8 cellular contexts compared by ENCODE assay signal in the genomic region with DNA sequence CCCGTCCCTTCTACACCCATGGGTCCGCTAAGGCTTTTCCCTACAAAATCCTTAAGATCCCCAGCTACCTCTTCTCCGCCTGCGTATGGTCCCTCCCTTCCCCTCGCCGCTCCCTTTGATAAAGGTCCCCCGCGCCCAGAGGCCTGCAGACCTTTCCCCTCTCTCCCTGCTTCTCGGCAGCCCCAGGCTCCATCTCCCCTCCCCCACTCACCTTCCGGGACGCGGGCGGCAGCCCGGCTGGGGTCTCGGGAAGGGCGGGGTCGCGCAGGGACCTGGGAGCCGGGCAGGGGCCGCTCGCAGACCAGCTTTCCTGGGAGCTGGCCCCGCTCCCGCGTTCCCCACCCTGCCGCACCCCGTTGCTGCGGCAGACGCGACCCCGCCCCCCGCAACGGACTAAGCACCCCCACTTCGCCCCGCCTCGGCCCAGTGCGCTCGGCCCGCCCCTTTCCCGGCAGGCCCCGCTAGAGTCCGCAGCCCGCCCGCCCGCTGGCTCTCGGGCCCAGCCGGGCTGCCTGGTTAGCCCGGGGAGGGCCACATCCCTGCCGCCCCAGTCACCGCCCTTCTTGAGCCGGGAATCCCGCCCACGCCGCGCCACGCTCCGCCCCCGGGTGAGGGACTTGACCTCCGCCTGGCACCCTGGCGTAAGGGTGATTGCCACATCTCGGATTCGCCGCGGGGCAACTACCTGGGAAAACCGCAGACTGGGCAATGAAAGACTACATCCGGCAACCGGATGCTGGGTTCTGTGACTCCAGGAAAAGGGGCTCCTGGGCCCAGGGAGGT. TPM values are rescaled to one million over a fixed set of nuclear protein-coding genes. Genes with fewer than 3 reads are reported as not detected.
DNase-seq lines count a peak whose midpoint lies in the region; ATAC-seq, FAIRE-seq and TF ChIP-seq lines count a peak whose summit lies in the region.

FLOT1 (minus strand) TSS at position 372 of the 783 bp plus-strand sequence. CDS start 498 bp downstream, outside the sequence.

- peak within 1 kb of the TSS; percentile 98 for H3K4me3 Mint-ChIP-seq in dendritic cell treated with granulocyte-macrophage colony-stimulating factor and Interleukin-4, amounts not matched to agents 40 ng/mL and 50 ng/mL, for 4 days

- intact Hi-C loops in dendritic cell treated with granulocyte-macrophage colony-stimulating factor and Interleukin-4, amounts not matched to agents 40 ng/mL and 50 ng/mL, for 4 days (cut with micrococcal nuclease), result loop anchor here (2.0 to 5.0 kb wide), 4 partner anchors 20 to 125 kb away; partner anchors contain the start of genes MRPS18B and PPP1R10
- intact Hi-C loops in HepG2 (cut with micrococcal nuclease; ENCODE audit: unreplicated experiment), result loop anchor here (1.0 kb wide), 3 partner anchors 63 to 135 kb away; no protein-coding TSS in a partner anchor

- in situ Hi-C loops in HepG2 (cut with HindIII; ENCODE audit: extremely low pct_ligation_motif_present, low pct_unique_long_range_greater_than_20kb), result loop anchor here (5.0 kb wide), 2 partner anchors 85 to 135 kb away; no protein-coding TSS in a partner anchor

- peaks cover 4% of the 10 kb centered on the region for H3K27me3 Mint-ChIP-seq in dendritic cell treated with granulocyte-macrophage colony-stimulating factor and Interleukin-4, amounts not matched to agents 40 ng/mL and 50 ng/mL, for 4 days

- H3K4me1 Mint-ChIP-seq in dendritic cell treated with granulocyte-macrophage colony-stimulating factor and Interleukin-4, amounts not matched to agents 40 ng/mL and 50 ng/mL, for 4 days (ENCODE audit: low read depth), result peaks cover 67% of the 10 kb centered on the region

- WGBS in HepG2 (ENCODE audit: low lambda C conversion rate), result under 1% methylated on average over 33 of the region's 66 CpGs

- peak within 1 kb of the TSS; percentile 94 for H3K9ac ChIP-seq in HepG2 (ENCODE audit: insufficient read depth, low read depth, low read length)

- ATAC-seq in HG03439 (IDR thresholded peaks at IDR 0.05; ENCODE audit: unreplicated experiment), result peak; percentile 62
- peak; percentile 87 for ATAC-seq in HepG2

- H3K36me3 ChIP-seq in HepG2 (replicated peaks in 1 of 2; ENCODE audit: control insufficient read depth in 1 of 2, insufficient read depth in 2 of 2, low read length in 2 of 2), result peaks cover 9 to 22% of the 10 kb centered on the region in 2 experiments

- peaks cover 24% of the 10 kb centered on the region for H3K79me2 ChIP-seq in HepG2 (ENCODE audit: insufficient read depth, low read length)

- H3K4me1 ChIP-seq in HepG2 (ENCODE audit: insufficient read depth, low read length), result peaks cover 78% of the 10 kb centered on the region

- peaks cover 64% of the 10 kb centered on the region for H3K36me3 Mint-ChIP-seq in dendritic cell treated with granulocyte-macrophage colony-stimulating factor and Interleukin-4, amounts not matched to agents 40 ng/mL and 50 ng/mL, for 4 days (ENCODE audit: low read depth)

- no TSS peak for BruUV-seq in HepG2 (replicated peaks; lab: Mats Ljungman, UMichigan)

- no peaks in the 10 kb centered on the region for H3K9me3 ChIP-seq in HepG2 (ENCODE audit: low read length)

- FAIRE-seq in HepG2 (lab: Jason Lieb, UNC), result no peak

- TF ChIP-seq EP300 in HepG2 (IDR thresholded peaks at IDR 0.05; ENCODE audit: low read depth in 2 of 2, low read length in 2 of 2) (peak; percentile 5 to 52; a peak in 2 of 4 replicates), HepG2 (CRISPR knock-in tag; IDR thresholded peaks at IDR 0.05; ENCODE audit: borderline replicate concordance) (peak; percentile 87)

- H3K27ac Mint-ChIP-seq in dendritic cell treated with granulocyte-macrophage colony-stimulating factor and Interleukin-4, amounts not matched to agents 40 ng/mL and 50 ng/mL, for 4 days, result peak within 1 kb of the TSS; percentile 99

- TF ChIP-seq POLR2A in GM19193 (IDR thresholded peaks at IDR 0.05; ENCODE audit: extremely low read depth, insufficient read depth, insufficient read length) (peak; percentile 76), HepG2 (IDR thresholded peaks at IDR 0.05; ENCODE audit: insufficient read depth in 1 of 2, low read depth in 2 of 2, low read length in 2 of 2) (no peak; a peak in 2 of 4 replicates)

- peak within 1 kb of the TSS; percentile 81 for H3K27ac ChIP-seq in HepG2 (ENCODE audit: extremely low read length, insufficient read depth, low read length)

- H4K20me1 ChIP-seq in HepG2 (ENCODE audit: insufficient read depth, low read length), result peaks cover 15% of the 10 kb centered on the region

- peak; percentile 64 for TF ChIP-seq RAD21 in HepG2 (CRISPR knock-in tag; IDR thresholded peaks at IDR 0.05)

- peak within 1 kb of the TSS; percentile 91 for H3K4me2 ChIP-seq in HepG2 (ENCODE audit: low read depth, low read length)

- TF ChIP-seq CTCF in HepG2 (CRISPR knock-in tag; IDR thresholded peaks at IDR 0.05), result peak; percentile 38

- H3K27me3 ChIP-seq in HepG2 (ENCODE audit: control insufficient read depth in 1 of 2, insufficient read depth in 2 of 2, low read length in 2 of 2), result no peaks in the 10 kb centered on the region; a peak in 1 of 5 replicates

- CTCF ChIA-PET in HepG2 (lab: Yijun Ruan, JAX; ENCODE audit: low intra/inter-chr PET ratio, low total read pairs), result interaction anchor here (0.7 to 1.3 kb wide), 3 partner anchors 40 to 87 kb away, joined by 3 to 6 read pairs (median 3); no protein-coding TSS in a partner anchor

- H3K9me3 Mint-ChIP-seq in dendritic cell treated with granulocyte-macrophage colony-stimulating factor and Interleukin-4, amounts not matched to agents 40 ng/mL and 50 ng/mL, for 4 days, result no peaks in the 10 kb centered on the region

- H2AFZ ChIP-seq in HepG2 (ENCODE audit: low read length), result no peak within 1 kb of the TSS

- DNase-seq in AML-193 (lab: John Stamatoyannopoulos, UW) (peak; percentile 95), NCI-H748 (lab: John Stamatoyannopoulos, UW; ENCODE audit: unreplicated experiment) (peak; percentile 92), HepG2 (ENCODE audit: low spot score) (peak; percentile 97)
- peak; percentile 85 to 92 for DNase-seq in activated CD4-positive, alpha-beta T cell treated with anti-CD3 and anti-CD28 coated beads, Interleukin-2, amount 50 U/mL, for 24 hours (ENCODE audit: low read depth in 1 of 2, low spot score in 1 of 2)
- peak; percentile 96 to 98 for DNase-seq in stimulated activated CD4-positive, alpha-beta T cell treated with anti-CD3 and anti-CD28 coated beads, Interleukin-2, amount 100 ng/mL, for 48 hours

- peak within 1 kb of the TSS; percentile 91 to 98 (median 98) for H3K4me3 ChIP-seq in HepG2 (replicated peaks in 1 of 3; ENCODE audit: insufficient read depth in 1 of 3, low read depth in 2 of 3, low read length in 3 of 3)

- POLR2A ChIA-PET in HepG2 (lab: Yijun Ruan, JAX), result interaction anchor here (0.7 to 16.9 kb wide), 21 partner anchors 8 to 140 kb away, joined by 3 to 414 read pairs (median 8); partner anchors contain the start of genes MDC1 and NRM

TF ChIP-seq in HepG2, 621 proteins besides CTCF, POLR2A, EP300 and RAD21 (continues in another document):
- no peak; the same call in 1 of the 2 replicates for TF ChIP-seq KMT2A (CRISPR knock-in tag; IDR thresholded peaks at IDR 0.05)
- peak; percentile 93 for TF ChIP-seq ZKSCAN8 (CRISPR knock-in tag; IDR thresholded peaks at IDR 0.05; ENCODE audit: borderline replicate concordance)
- TF ChIP-seq CHCHD3 (CRISPR knock-in tag; IDR thresholded peaks at IDR 0.05), result 0 out of 2 replicates have a peak, but pooled peaks have one; percentile 26
- TF ChIP-seq PHF5A (CRISPR knock-in tag; IDR thresholded peaks at IDR 0.05; ENCODE audit: low read depth, unreplicated experiment), result peak; percentile 24
- TF ChIP-seq, protein P1, sequence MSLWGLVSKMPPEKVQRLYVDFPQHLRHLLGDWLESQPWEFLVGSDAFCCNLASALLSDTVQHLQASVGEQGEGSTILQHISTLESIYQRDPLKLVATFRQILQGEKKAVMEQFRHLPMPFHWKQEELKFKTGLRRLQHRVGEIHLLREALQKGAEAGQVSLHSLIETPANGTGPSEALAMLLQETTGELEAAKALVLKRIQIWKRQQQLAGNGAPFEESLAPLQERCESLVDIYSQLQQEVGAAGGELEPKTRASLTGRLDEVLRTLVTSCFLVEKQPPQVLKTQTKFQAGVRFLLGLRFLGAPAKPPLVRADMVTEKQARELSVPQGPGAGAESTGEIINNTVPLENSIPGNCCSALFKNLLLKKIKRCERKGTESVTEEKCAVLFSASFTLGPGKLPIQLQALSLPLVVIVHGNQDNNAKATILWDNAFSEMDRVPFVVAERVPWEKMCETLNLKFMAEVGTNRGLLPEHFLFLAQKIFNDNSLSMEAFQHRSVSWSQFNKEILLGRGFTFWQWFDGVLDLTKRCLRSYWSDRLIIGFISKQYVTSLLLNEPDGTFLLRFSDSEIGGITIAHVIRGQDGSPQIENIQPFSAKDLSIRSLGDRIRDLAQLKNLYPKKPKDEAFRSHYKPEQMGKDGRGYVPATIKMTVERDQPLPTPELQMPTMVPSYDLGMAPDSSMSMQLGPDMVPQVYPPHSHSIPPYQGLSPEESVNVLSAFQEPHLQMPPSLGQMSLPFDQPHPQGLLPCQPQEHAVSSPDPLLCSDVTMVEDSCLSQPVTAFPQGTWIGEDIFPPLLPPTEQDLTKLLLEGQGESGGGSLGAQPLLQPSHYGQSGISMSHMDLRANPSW (CRISPR knock-in tag; IDR thresholded peaks at IDR 0.05; ENCODE audit: borderline replicate concordance), result peak; percentile 93

RNA-seq across cellular contexts. Expression of gene FLOT1, which starts in this region (rescaled TPM):
- total RNA-seq in HepG2 (2016; rRNA removed; fragmentation: Illumina TruSeq; extraction: Trizol), result 77.8 and 82.3 TPM in 2 replicates
- 113 and 115 TPM in 2 replicates for total RNA-seq in HepG2 (2016; cell fraction: cytosol; rRNA removed; fragmentation: Illumina TruSeq; extraction: Trizol; ENCODE audit: low read depth)
- total RNA-seq in HepG2 (2016; cell fraction: insoluble cytoplasmic fraction; rRNA removed; fragmentation: Illumina TruSeq; extraction: Trizol), result 72.3 and 79.6 TPM in 2 replicates
- total RNA-seq in HepG2 (2016; cell fraction: membrane; rRNA removed; fragmentation: Illumina TruSeq; extraction: Trizol), result 145 and 152 TPM in 2 replicates
- total RNA-seq in HepG2 (2016; cell fraction: nucleus; rRNA removed; fragmentation: Illumina TruSeq; extraction: Trizol), result 43.2 and 49.0 TPM in 2 replicates
- 130 and 150 TPM in 2 replicates for polyA plus RNA-seq in HepG2 (2011; rRNA removed)
- 126 and 128 TPM in 2 replicates for polyA plus RNA-seq in HepG2 (2011; cell fraction: cytosol; rRNA removed)
- polyA plus RNA-seq in HepG2 (2011; cell fraction: nucleus; rRNA removed), result 139 and 173 TPM in 2 replicates
- polyA plus RNA-seq in HepG2 (2012), result 119 and 142 TPM in 2 replicates
- 217 and 220 TPM in 2 replicates for polyA plus RNA-seq in HepG2 (2016; cell fraction: cytosol; fragmentation: Illumina TruSeq; extraction: Trizol; ENCODE audit: low read depth)
- polyA plus RNA-seq in HepG2 (2016; cell fraction: insoluble cytoplasmic fraction; fragmentation: Illumina TruSeq; extraction: Trizol; ENCODE audit: low read depth), result 116 and 125 TPM in 2 replicates
- 219 and 220 TPM in 2 replicates for polyA plus RNA-seq in HepG2 (2016; cell fraction: membrane; fragmentation: Illumina TruSeq; extraction: Trizol; ENCODE audit: low read depth)
- polyA plus RNA-seq in HepG2 (2016; cell fraction: nucleus; fragmentation: Illumina TruSeq; extraction: Trizol; ENCODE audit: insufficient read depth, low read depth), result 146 and 154 TPM in 2 replicates
- 102 and 133 TPM in 2 replicates for polyA minus RNA-seq in HepG2 (2011; rRNA and poly(A)+ RNA removed; ENCODE audit: low replicate concordance)
- polyA minus RNA-seq in HepG2 (2011; cell fraction: cytosol; rRNA and poly(A)+ RNA removed), result 49.8 and 51.9 TPM in 2 replicates
- 34.5 and 57.3 TPM in 2 replicates for polyA minus RNA-seq in HepG2 (2011; cell fraction: nucleus; rRNA and poly(A)+ RNA removed)

Comparison
In these comparisons a context has a peak if more than half of its experiments do, and no peak if none do; other contexts are left out.
1. Peak in every context shown above with its lines: DNase-seq, ATAC-seq, H3K4me3 ChIP-seq and H3K27ac ChIP-seq.